1 cellular context compared by ENCODE assay signal in the genomic region with DNA sequence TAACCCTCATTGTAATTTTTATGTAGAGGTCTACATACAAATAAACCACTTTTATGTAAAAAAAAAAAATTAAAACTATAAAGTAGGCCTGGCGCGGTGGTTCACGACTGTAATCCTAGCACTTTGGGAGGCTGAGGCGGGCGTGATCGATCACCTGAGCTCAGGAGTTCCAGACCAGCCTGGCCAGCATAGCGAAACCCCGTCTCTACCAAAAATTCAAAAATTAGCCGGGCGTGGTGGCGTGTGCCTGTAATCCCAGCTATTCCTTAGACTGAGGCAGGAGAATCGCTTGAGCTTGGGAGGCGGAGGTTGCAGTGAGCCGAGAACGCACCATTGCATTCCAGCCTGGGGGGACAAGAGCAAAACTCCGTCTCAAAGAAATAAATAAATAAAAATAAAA.
TF ChIP-seq lines count a peak whose summit lies in the region.

No MANE protein-coding gene starts in this region.

TF ChIP-seq in endothelial cell of umbilical vein, 7 proteins besides CTCF, POLR2A, EP300 and RAD21:
- no peak for TF ChIP-seq JUN (IDR thresholded peaks at IDR 0.05; ENCODE audit: borderline replicate concordance, insufficient read depth, insufficient read length, low read depth)
- no peak for TF ChIP-seq EZH2 (IDR thresholded peaks at IDR 0.05; ENCODE audit: borderline replicate concordance, low read depth, low read length, severe bottlenecking)
- TF ChIP-seq, protein P1, sequence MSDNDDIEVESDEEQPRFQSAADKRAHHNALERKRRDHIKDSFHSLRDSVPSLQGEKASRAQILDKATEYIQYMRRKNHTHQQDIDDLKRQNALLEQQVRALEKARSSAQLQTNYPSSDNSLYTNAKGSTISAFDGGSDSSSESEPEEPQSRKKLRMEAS (IDR thresholded peaks at IDR 0.05; ENCODE audit: insufficient read depth, insufficient read length): no peak
- TF ChIP-seq POLR2AphosphoS5 (IDR thresholded peaks at IDR 0.05; ENCODE audit: insufficient read depth, low read depth, low read length): no peak
- no peak for TF ChIP-seq GATA2 (IDR thresholded peaks at IDR 0.05; ENCODE audit: insufficient read depth, insufficient read length, low read depth, low read length)
- no peak for TF ChIP-seq FOS (IDR thresholded peaks at IDR 0.05; ENCODE audit: borderline replicate concordance, insufficient read depth, low read length)
- TF ChIP-seq MYC (IDR thresholded peaks at IDR 0.05; ENCODE audit: low read depth, low read length): no peak
